ENCODE assay signal across 9 cellular contexts in genomic region chr4:186651624-186652023, GRCh38.
DNase-seq lines count a peak whose midpoint lies in the region; ATAC-seq and TF ChIP-seq lines count a peak whose summit lies in the region.
"Had no signal": no experiment of that assay in that cellular context is flagged by ENCODE, and none has a peak within 500 bp of the region (broad histone marks: within the 10 kb centered on the region; RNA-seq: fewer than 3 reads in every experiment).

No MANE protein-coding gene starts in this region.

- no peaks in the 10 kb centered on the region for H3K36me3 ChIP-seq in WERI-Rb-1

- intact Hi-C loops in Calu3 (cut with micrococcal nuclease; ENCODE audit: unreplicated experiment) = no loop called here
- intact Hi-C loops in Right ventricle myocardium superior (cut with DNase I) = no loop called here

- H3K36me3 Mint-ChIP-seq in Calu3 (ENCODE audit: insufficient read depth, unreplicated experiment) = peaks cover 10% of the 10 kb centered on the region
- H3K36me3 Mint-ChIP-seq in osteocyte (ENCODE audit: unreplicated experiment) = peaks cover 33% of the 10 kb centered on the region
- H3K36me3 Mint-ChIP-seq in effector memory CD8-positive, alpha-beta T cell (ENCODE audit: insufficient read depth) = no peaks in the 10 kb centered on the region
- H3K36me3 Mint-ChIP-seq: CD8-positive, alpha-beta memory T cell had no signal

- peak; percentile 96 for ATAC-seq in Right ventricle myocardium superior (ENCODE audit: poor library complexity)
- ATAC-seq in effector memory CD8-positive, alpha-beta T cell (replicated peaks) = no peak

- H3K4me3 Mint-ChIP-seq in Calu3 (ENCODE audit: low read depth, unreplicated experiment) (peak overlapping the region; percentile 70), osteocyte (ENCODE audit: unreplicated experiment) (peak overlapping the region; percentile 8)
- no peak overlapping the region for H3K4me3 Mint-ChIP-seq in effector memory CD8-positive, alpha-beta T cell
- H3K4me3 Mint-ChIP-seq: CD8-positive, alpha-beta memory T cell had no signal

- no peak overlapping the region for H3K27ac ChIP-seq in WERI-Rb-1

- H3K27me3 Mint-ChIP-seq in Calu3 (ENCODE audit: unreplicated experiment) (no peaks in the 10 kb centered on the region), osteocyte (ENCODE audit: unreplicated experiment) (no peaks in the 10 kb centered on the region)
- no peaks in the 10 kb centered on the region for H3K27me3 Mint-ChIP-seq in effector memory CD8-positive, alpha-beta T cell

- H3K27me3 ChIP-seq in WERI-Rb-1 (ENCODE audit: insufficient read depth, low read depth, severe bottlenecking) = peaks cover 95% of the 10 kb centered on the region

- no peak for TF ChIP-seq CTCF in Calu3 (IDR thresholded peaks at IDR 0.05; ENCODE audit: unreplicated experiment)
- no peak for TF ChIP-seq CTCF in osteocyte (IDR thresholded peaks at IDR 0.05)
- no peak for TF ChIP-seq CTCF in WERI-Rb-1 (IDR thresholded peaks at IDR 0.05; ENCODE audit: low read depth, low read length)

- peaks cover 3% of the 10 kb centered on the region for H3K9me3 ChIP-seq in WERI-Rb-1 (ENCODE audit: severe bottlenecking)

- CTCF ChIA-PET in Calu3 (lab: Charles Lee) = interaction anchor here (1.0 kb wide), 1 partner anchor 72 kb away, joined by 3 read pairs; the partner anchor contains the start of gene FAT1

- H3K27ac Mint-ChIP-seq in Calu3 (ENCODE audit: unreplicated experiment) (peak overlapping the region; percentile 69), osteocyte (ENCODE audit: unreplicated experiment) (peak overlapping the region; percentile 13)
- H3K27ac Mint-ChIP-seq in effector memory CD8-positive, alpha-beta T cell = no peak overlapping the region
- H3K27ac Mint-ChIP-seq: CD8-positive, alpha-beta memory T cell had no signal

- DNase-seq in Calu3 (peak; percentile 36), SHP77 (lab: John Stamatoyannopoulos, UW) (peak; percentile 97), Right ventricle myocardium superior (peak; percentile 71), osteocyte (ENCODE audit: extremely low spot score, unreplicated experiment) (no peak), T-helper 1 cell (no peak), OCI-M2 (lab: John Stamatoyannopoulos, UW; ENCODE audit: unreplicated experiment) (no peak), WERI-Rb-1 (no peak)
- DNase-seq in effector memory CD8-positive, alpha-beta T cell = no peak
- DNase-seq: CD8-positive, alpha-beta memory T cell had no signal

- H3K4me3 ChIP-seq in WERI-Rb-1 (ENCODE audit: low read depth, low read length) = no peak overlapping the region

- BruUV-seq in Calu3 (replicated peaks; lab: Mats Ljungman, UMichigan) = no TSS peak

- H3K4me1 Mint-ChIP-seq in Calu3 (ENCODE audit: low read depth, unreplicated experiment) = peaks cover 32% of the 10 kb centered on the region
- peaks cover 45% of the 10 kb centered on the region for H3K4me1 Mint-ChIP-seq in osteocyte (ENCODE audit: unreplicated experiment)
- H3K4me1 Mint-ChIP-seq in effector memory CD8-positive, alpha-beta T cell (ENCODE audit: low read depth in 2 of 2) = no peaks in the 10 kb centered on the region
- H3K4me1 Mint-ChIP-seq: CD8-positive, alpha-beta memory T cell had no signal

- H3K9me3 Mint-ChIP-seq in Calu3 (ENCODE audit: low read depth, unreplicated experiment) (no peaks in the 10 kb centered on the region), osteocyte (ENCODE audit: unreplicated experiment) (no peaks in the 10 kb centered on the region)
- peaks cover 8 to 12% of the 10 kb centered on the region in 2 donors for H3K9me3 Mint-ChIP-seq in effector memory CD8-positive, alpha-beta T cell

Comparison
In these comparisons a context has a peak if more than half of its experiments do, and no peak if none do; other contexts are left out.
1. DNase-seq: peak in Calu3 (single experiment), SHP77 (2 of 2) and Right ventricle myocardium superior (single experiment); none in osteocyte (single experiment), T-helper 1 cell (0 of 5), OCI-M2 (single experiment), effector memory CD8-positive, alpha-beta T cell (0 of 3) and WERI-Rb-1 (single experiment).
2. H3K27ac Mint-ChIP-seq: peak in Calu3 (single experiment) and osteocyte (single experiment); none in effector memory CD8-positive, alpha-beta T cell (0 of 2).
3. H3K4me3 Mint-ChIP-seq: peak in Calu3 (single experiment) and osteocyte (single experiment); none in effector memory CD8-positive, alpha-beta T cell (0 of 2).